In the genomic region with DNA sequence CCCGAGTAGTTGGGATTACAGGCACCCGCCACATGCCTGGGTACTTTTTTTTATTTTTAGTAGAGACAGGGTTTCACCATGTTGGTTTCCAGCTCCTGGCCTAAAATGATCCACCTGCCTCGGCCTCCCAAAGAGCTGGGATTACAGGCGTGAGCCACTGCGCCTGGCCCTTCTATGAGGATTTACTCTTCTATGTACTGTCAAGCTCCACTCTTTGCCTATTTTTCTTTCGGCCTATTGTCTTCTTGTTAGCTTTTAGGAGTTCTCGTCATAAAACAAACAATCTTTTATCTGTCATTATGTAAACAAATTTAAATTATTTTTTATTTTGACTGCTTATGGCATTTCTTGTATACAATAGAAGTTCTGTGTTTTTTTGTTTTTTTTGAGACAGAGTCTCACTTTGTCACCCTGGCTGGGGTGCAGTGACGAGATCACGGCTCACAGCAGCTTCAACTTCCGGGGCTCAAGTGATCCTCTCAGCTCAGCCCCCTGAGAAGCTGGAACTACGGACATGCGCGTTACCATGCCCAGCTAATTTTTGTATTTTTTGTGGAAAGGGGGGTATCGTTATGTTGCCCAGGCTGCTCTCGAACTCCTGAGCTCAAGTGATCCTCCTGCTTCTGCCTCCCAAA, we compare ENCODE assay signal across 19 cellular contexts. TPM values are rescaled to one million over a fixed set of nuclear protein-coding genes. Genes with fewer than 3 reads are reported as not detected.
DNase-seq lines count a peak whose midpoint lies in the region; ATAC-seq and TF ChIP-seq lines count a peak whose summit lies in the region.
"Had no signal": no experiment of that assay in that cellular context is flagged by ENCODE, and none has a peak within 500 bp of the region (broad histone marks: within the 10 kb centered on the region; RNA-seq: fewer than 3 reads in every experiment).

No MANE protein-coding gene starts in this region.

- H3K36me3 Mint-ChIP-seq in natural killer cell, result no peaks in the 10 kb centered on the region
- peaks cover 19% of the 10 kb centered on the region for H3K36me3 Mint-ChIP-seq in natural killer cell treated with Interleukin-12 subunit alpha and Interleukin-12 subunit beta and Interleukin-15 and Interleukin-18, amount 100 ng/mL, for 72 hours
- peaks cover 95% of the 10 kb centered on the region for H3K36me3 Mint-ChIP-seq in activated T-helper 17 cell treated with anti-CD3 and anti-CD28 coated beads, Interleukin-2, amount 50 U/mL, for 72 hours (ENCODE audit: low read depth)
- H3K36me3 Mint-ChIP-seq in naive B cell, result peaks cover 15 to 19% of the 10 kb centered on the region in 2 donors

- H3K9me3 Mint-ChIP-seq in natural killer cell, result no peaks in the 10 kb centered on the region
- no peaks in the 10 kb centered on the region for H3K9me3 Mint-ChIP-seq in natural killer cell treated with Interleukin-12 subunit alpha and Interleukin-12 subunit beta and Interleukin-15 and Interleukin-18, amount 100 ng/mL, for 72 hours
- no peaks in the 10 kb centered on the region for H3K9me3 Mint-ChIP-seq in activated T-helper 17 cell treated with anti-CD3 and anti-CD28 coated beads, Interleukin-2, amount 50 U/mL, for 72 hours
- H3K9me3 Mint-ChIP-seq in naive B cell, result no peaks in the 10 kb centered on the region
- H3K9me3 Mint-ChIP-seq: activated naive CD8-positive, alpha-beta T cell treated with anti-CD3 and anti-CD28 coated beads for 36 hours had no signal

- TF ChIP-seq CTCF in natural killer cell (IDR thresholded peaks at IDR 0.05), result no peak

- ATAC-seq in natural killer cell (peak; percentile 50 to 85 (median 73)), naive B cell (ENCODE audit: low read depth in 2 of 2) (no peak), GM21528 (IDR thresholded peaks at IDR 0.05; ENCODE audit: low FRiP score, unreplicated experiment) (no peak), GM21360 (IDR thresholded peaks at IDR 0.05; ENCODE audit: unreplicated experiment) (no peak)
- no peak for ATAC-seq in natural killer cell treated with Interleukin-12 subunit alpha and Interleukin-12 subunit beta and Interleukin-15 and Interleukin-18, amount 100 ng/mL, for 72 hours
- no peak for ATAC-seq in activated T-helper 17 cell treated with anti-CD3 and anti-CD28 coated beads, Interleukin-2, amount 50 U/mL, for 72 hours (replicated peaks)
- ATAC-seq: mucosa of descending colon had no signal

- H3K27ac Mint-ChIP-seq in natural killer cell (peak overlapping the region; percentile 77 to 83), naive B cell (peak overlapping the region in 5 of 6 donors; percentile 9 to 88 (median 65))
- peak overlapping the region in 1 of 2 donors; percentile 34 for H3K27ac Mint-ChIP-seq in natural killer cell treated with Interleukin-12 subunit alpha and Interleukin-12 subunit beta and Interleukin-15 and Interleukin-18, amount 100 ng/mL, for 72 hours
- H3K27ac Mint-ChIP-seq in activated T-helper 17 cell treated with anti-CD3 and anti-CD28 coated beads, Interleukin-2, amount 50 U/mL, for 72 hours, result peak overlapping the region; percentile 12
- H3K27ac Mint-ChIP-seq: activated naive CD8-positive, alpha-beta T cell treated with anti-CD3 and anti-CD28 coated beads for 36 hours had no signal

- H3K27me3 Mint-ChIP-seq in natural killer cell (ENCODE audit: low read depth in 2 of 2), result no peaks in the 10 kb centered on the region
- no peaks in the 10 kb centered on the region for H3K27me3 Mint-ChIP-seq in natural killer cell treated with Interleukin-12 subunit alpha and Interleukin-12 subunit beta and Interleukin-15 and Interleukin-18, amount 100 ng/mL, for 72 hours
- H3K27me3 Mint-ChIP-seq in activated T-helper 17 cell treated with anti-CD3 and anti-CD28 coated beads, Interleukin-2, amount 50 U/mL, for 72 hours, result no peaks in the 10 kb centered on the region
- no peaks in the 10 kb centered on the region for H3K27me3 Mint-ChIP-seq in naive B cell
- H3K27me3 Mint-ChIP-seq: activated naive CD8-positive, alpha-beta T cell treated with anti-CD3 and anti-CD28 coated beads for 36 hours had no signal

- peaks cover 83 to 91% of the 10 kb centered on the region in 2 donors for H3K4me1 Mint-ChIP-seq in natural killer cell
- H3K4me1 Mint-ChIP-seq in natural killer cell treated with Interleukin-12 subunit alpha and Interleukin-12 subunit beta and Interleukin-15 and Interleukin-18, amount 100 ng/mL, for 72 hours (ENCODE audit: low read depth in 2 of 2), result peaks cover 33 to 71% of the 10 kb centered on the region in 2 donors
- peaks cover 47% of the 10 kb centered on the region for H3K4me1 Mint-ChIP-seq in activated T-helper 17 cell treated with anti-CD3 and anti-CD28 coated beads, Interleukin-2, amount 50 U/mL, for 72 hours
- H3K4me1 Mint-ChIP-seq in naive B cell, result peaks cover 32 to 74% (median 54%) of the 10 kb centered on the region in 3 donors

- DNase-seq in natural killer cell (no peak), naive B cell (no peak), NCI-H2196 (lab: John Stamatoyannopoulos, UW; ENCODE audit: unreplicated experiment) (no peak), A172 (ENCODE audit: low spot score) (no peak)
- no peak for DNase-seq in natural killer cell treated with Interleukin-12 subunit alpha and Interleukin-12 subunit beta and Interleukin-15 and Interleukin-18, amount 100 ng/mL, for 72 hours (ENCODE audit: low spot score)
- DNase-seq: activated CD4-positive, CD25-positive, alpha-beta regulatory T cell treated with anti-CD3 and anti-CD28 coated beads, Interleukin-2, amount 50 U/mL, for 72 hours; activated CD8-positive, alpha-beta memory T cell treated with anti-CD3 and anti-CD28 coated beads for 24 hours; activated naive CD8-positive, alpha-beta T cell treated with anti-CD3 and anti-CD28 coated beads for 36 hours; activated T-cell treated with anti-CD3 and anti-CD28 coated beads, Interleukin-2, amount 50 U/mL, for 48 hours; colonic mucosa; heart right ventricle; Kasumi-1; mucosa of descending colon; NCI-H1048; NCI-H2081 treated with DMSO at 0.1 percent for 48 hours; NCI-H524 treated with DMSO at 0.1 percent for 48 hours had no signal

- H3K4me3 Mint-ChIP-seq in natural killer cell (no peak overlapping the region), naive B cell (no peak overlapping the region)
- no peak overlapping the region for H3K4me3 Mint-ChIP-seq in natural killer cell treated with Interleukin-12 subunit alpha and Interleukin-12 subunit beta and Interleukin-15 and Interleukin-18, amount 100 ng/mL, for 72 hours
- H3K4me3 Mint-ChIP-seq in activated T-helper 17 cell treated with anti-CD3 and anti-CD28 coated beads, Interleukin-2, amount 50 U/mL, for 72 hours, result no peak overlapping the region
- H3K4me3 Mint-ChIP-seq: activated naive CD8-positive, alpha-beta T cell treated with anti-CD3 and anti-CD28 coated beads for 36 hours had no signal

- intact Hi-C loops in natural killer cell (cut with micrococcal nuclease), result no loop called here

RNA-seq across cellular contexts. Expression of a gene that starts 29.4 kb away (rescaled TPM):
- total RNA-seq in natural killer cell, result 100 to 1,000 TPM; 183 to 209 (median 206) TPM
- 100 to 1,000 TPM; 173 to 237 TPM for total RNA-seq in natural killer cell treated with Interleukin-12 subunit alpha and Interleukin-12 subunit beta and Interleukin-15 and Interleukin-18, amount 100 ng/mL, for 72 hours
- total RNA-seq in activated T-helper 17 cell treated with anti-CD3 and anti-CD28 coated beads, Interleukin-2, amount 50 U/mL, for 72 hours, result 100 to 1,000 TPM; 167 to 175 TPM
- 100 to 1,000 TPM; 100 to 148 (median 129) TPM for polyA plus RNA-seq in naive B cell (ENCODE audit: low read depth in 6 of 6)
- total RNA-seq in A172 (2014; rRNA removed; shearing (Covaris generic)), result 354 and 416 TPM in 2 replicates

RNA-seq across cellular contexts. Expression of a gene that starts 59.4 kb away (rescaled TPM):
- total RNA-seq in natural killer cell, result 1 to 10 TPM in 1 of 3 donors, under 1 TPM in 1, not detected in 1; 0.61 to 2.6 TPM
- total RNA-seq in natural killer cell treated with Interleukin-12 subunit alpha and Interleukin-12 subunit beta and Interleukin-15 and Interleukin-18, amount 100 ng/mL, for 72 hours, result under 1 TPM in 1 of 2 donors, not detected in 1; 0.67 TPM
- under 1 TPM; 0.06 to 0.64 TPM for total RNA-seq in activated T-helper 17 cell treated with anti-CD3 and anti-CD28 coated beads, Interleukin-2, amount 50 U/mL, for 72 hours
- polyA plus RNA-seq in naive B cell (ENCODE audit: low read depth in 6 of 6), result under 1 TPM in 1 of 6 donors, not detected in 5; 0.95 TPM
- total RNA-seq in A172 (2014; rRNA removed; shearing (Covaris generic)), result 0.69 and 1.6 TPM in 2 replicates

Comparison
In these comparisons a context has a peak if more than half of its experiments do, and no peak if none do; other contexts are left out.
1. ATAC-seq: peak in natural killer cell (3 of 3); none in natural killer cell treated with Interleukin-12 subunit alpha and Interleukin-12 subunit beta and Interleukin-15 and Interleukin-18, amount 100 ng/mL, for 72 hours (0 of 2), activated T-helper 17 cell treated with anti-CD3 and anti-CD28 coated beads, Interleukin-2, amount 50 U/mL, for 72 hours (single experiment), naive B cell (0 of 2), GM21528 (single experiment) and GM21360 (single experiment).